8 cellular contexts compared by ENCODE assay signal in genomic region chr17:28227278-28228108, GRCh38.
A peak's percentile ranks its signal among the peaks of the same experiment; 100 is the strongest.
DNase-seq lines count a peak whose midpoint lies in the region; ATAC-seq and TF ChIP-seq lines count a peak whose summit lies in the region.

No MANE protein-coding gene starts in this region.

- no peaks in the 10 kb centered on the region for H3K9me3 Mint-ChIP-seq in stimulated activated naive B cell treated with anti-CD40 and anti-IgM and Interleukin-4, amounts not matched to agents 10 μg/mL and 1 μg/mL and 100 μg/mL, for 72 hours

- H3K9me2 ChIP-seq in GM23248 (ENCODE audit: insufficient read depth), result no peaks in the 10 kb centered on the region

- H3K4me1 Mint-ChIP-seq in stimulated activated naive B cell treated with anti-CD40 and anti-IgM and Interleukin-4, amounts not matched to agents 10 μg/mL and 1 μg/mL and 100 μg/mL, for 72 hours, result peaks cover 7 to 11% of the 10 kb centered on the region in 2 donors

- H3K27me3 ChIP-seq in GM23248 (replicated peaks; ENCODE audit: insufficient read depth) (peaks cover 5% of the 10 kb centered on the region; the same call in 1 of the 2 replicates), NT2/D1 (ENCODE audit: insufficient read depth, insufficient read length) (no peaks in the 10 kb centered on the region)

- peak; percentile 68 for DNase-seq in GM23248
- DNase-seq in NT2/D1 (ENCODE audit: low read depth, low spot score), result peak; percentile 93
- peak; percentile 13 for DNase-seq in cerebellum (ENCODE audit: low spot score)
- DNase-seq in left kidney (ENCODE audit: low read depth, low spot score), result peak; percentile 96
- DNase-seq in stimulated activated naive B cell treated with anti-CD40 and anti-IgM and Interleukin-4, amounts not matched to agents 10 μg/mL and 1 μg/mL and 100 μg/mL, for 72 hours, result peak; percentile 17
- DNase-seq in cerebellar cortex (ENCODE audit: low spot score), result no peak

- no peaks in the 10 kb centered on the region for H3K79me2 ChIP-seq in GM23248 (ENCODE audit: insufficient read depth)

- H3K9me3 ChIP-seq in GM23248 (ENCODE audit: low read depth) (no peaks in the 10 kb centered on the region), NT2/D1 (ENCODE audit: insufficient read depth, low read length) (peaks cover 8% of the 10 kb centered on the region; the same call in 1 of the 2 replicates)

- H3K36me3 ChIP-seq in GM23248 (ENCODE audit: low read depth), result no peaks in the 10 kb centered on the region
- H3K36me3 ChIP-seq in NT2/D1 (ENCODE audit: insufficient read depth, insufficient read length, low read length), result no peaks in the 10 kb centered on the region

- peak overlapping the region; percentile 89 for H3K27ac Mint-ChIP-seq in stimulated activated naive B cell treated with anti-CD40 and anti-IgM and Interleukin-4, amounts not matched to agents 10 μg/mL and 1 μg/mL and 100 μg/mL, for 72 hours

- H3K4me3 Mint-ChIP-seq in stimulated activated naive B cell treated with anti-CD40 and anti-IgM and Interleukin-4, amounts not matched to agents 10 μg/mL and 1 μg/mL and 100 μg/mL, for 72 hours, result peak overlapping the region; percentile 81 to 84

- ATAC-seq in stimulated activated naive B cell treated with anti-CD40 and anti-IgM and Interleukin-4, amounts not matched to agents 10 μg/mL and 1 μg/mL and 100 μg/mL, for 72 hours (replicated peaks), result peak; percentile 60 to 71
- ATAC-seq in GM18868 (IDR thresholded peaks at IDR 0.05; ENCODE audit: unreplicated experiment), result no peak

- no peaks in the 10 kb centered on the region for H3F3A ChIP-seq in GM23248 (ENCODE audit: insufficient read depth)

- 5 to 7% methylated on average over 44 to 51 of the region's 68 CpGs for WGBS in GM23248 (ENCODE audit: low coverage in 1 of 2, low lambda C conversion rate in 2 of 2, missing lambda C conversion rate in 2 of 2), 2 experiments

- no peaks in the 10 kb centered on the region for H4K20me1 ChIP-seq in GM23248 (ENCODE audit: insufficient read depth)

- H3K4me1 ChIP-seq in GM23248 (ENCODE audit: insufficient read depth) (no peaks in the 10 kb centered on the region), NT2/D1 (ENCODE audit: insufficient read depth, insufficient read length) (peaks cover 17% of the 10 kb centered on the region)

- TF ChIP-seq CTCF in 22Rv1 (IDR thresholded peaks at IDR 0.05), result peak; percentile 34; the same call in 1 of the 2 replicates

- in situ Hi-C loops in GM23248 (cut with MboI), result no loop called here

- H3K36me3 Mint-ChIP-seq in stimulated activated naive B cell treated with anti-CD40 and anti-IgM and Interleukin-4, amounts not matched to agents 10 μg/mL and 1 μg/mL and 100 μg/mL, for 72 hours, result peaks cover 4 to 5% of the 10 kb centered on the region in 2 donors

- H3K4me2 ChIP-seq in GM23248 (ENCODE audit: unreplicated experiment), result peak overlapping the region; percentile 67

- peak overlapping the region; percentile 42 for H2AFZ ChIP-seq in GM23248

- H3K4me3 ChIP-seq in GM23248, result peak overlapping the region; percentile 55
- H3K4me3 ChIP-seq in NT2/D1 (ENCODE audit: insufficient read length, low read depth), result peak overlapping the region; percentile 64

- peaks cover 43 to 59% of the 10 kb centered on the region in 2 donors for H3K27me3 Mint-ChIP-seq in stimulated activated naive B cell treated with anti-CD40 and anti-IgM and Interleukin-4, amounts not matched to agents 10 μg/mL and 1 μg/mL and 100 μg/mL, for 72 hours

- H3K27ac ChIP-seq in 22Rv1 (peak overlapping the region; percentile 93), GM23248 (no peak overlapping the region)

- H3K9ac ChIP-seq in GM23248 (no peak overlapping the region), NT2/D1 (ENCODE audit: insufficient read length, low read depth) (peak overlapping the region; percentile 85)
